In genomic region chr15:98853161-98853560, GRCh38 we compare ENCODE assay signal across 8 cellular contexts.
DNase-seq lines count a peak whose midpoint lies in the region; ATAC-seq, FAIRE-seq and TF ChIP-seq lines count a peak whose summit lies in the region.

No MANE protein-coding gene starts in this region.

- H2AFZ ChIP-seq in neuron (ENCODE audit: low read depth, low read length): no peak overlapping the region

- TF ChIP-seq CTCF in BJ (IDR thresholded peaks at IDR 0.05; ENCODE audit: insufficient read depth, low read depth, low read length) (no peak), RWPE1 (conservative IDR thresholded peaks at IDR 0.05; ENCODE audit: low read depth) (no peak)

- DNase-seq in BJ (ENCODE audit: low read depth) (peak; percentile 70), LoVo (ENCODE audit: low spot score) (peak; percentile 71), RWPE1 (ENCODE audit: low spot score) (no peak), frontal cortex (ENCODE audit: low spot score in 2 of 2) (peak; percentile 72), superior temporal gyrus (ENCODE audit: extremely low spot score) (peak; percentile 97)
- peak; percentile 80 for DNase-seq in activated naive CD4-positive, alpha-beta T cell treated with Interleukin-2 at 50 U/mL for 16 hours

- no peaks in the 10 kb centered on the region for H3K36me3 ChIP-seq in BJ (ENCODE audit: control insufficient read depth, insufficient read depth, low read length)
- H3K36me3 ChIP-seq in neuron (ENCODE audit: insufficient read depth, low read length): no peaks in the 10 kb centered on the region

- POLR2A ChIA-PET in BJ (lab: Charles Lee): no interaction called here
- POLR2A ChIA-PET in RWPE1 (lab: Yijun Ruan, JAX; ENCODE audit: low non-redundant PET): no interaction called here

- CTCF ChIA-PET in BJ (lab: Yijun Ruan, JAX): interaction anchor here (0.9 kb wide), 1 partner anchor 29 kb away, joined by 3 read pairs; no protein-coding TSS in a partner anchor
- CTCF ChIA-PET in RWPE1 (lab: Yijun Ruan, JAX): no interaction called here

- FAIRE-seq in frontal cortex (lab: Jason Lieb, UNC): no peak

- H3K4me3 ChIP-seq in BJ (ENCODE audit: low read depth, low read length): peak overlapping the region; percentile 55
- peak overlapping the region; percentile 62 for H3K4me3 ChIP-seq in neuron (ENCODE audit: low read length)

- peak overlapping the region; percentile 91 for H3K27ac ChIP-seq in RWPE1

- ATAC-seq in GM21390 (IDR thresholded peaks at IDR 0.05; ENCODE audit: unreplicated experiment): peak; percentile 26

- no peaks in the 10 kb centered on the region for H3K9me3 ChIP-seq in neuron (ENCODE audit: low read length)

- peaks cover 54% of the 10 kb centered on the region for H3K4me1 ChIP-seq in neuron (ENCODE audit: insufficient read depth, low read length)

- H3K27me3 ChIP-seq in BJ (ENCODE audit: control insufficient read depth, insufficient read depth, low read length) (no peaks in the 10 kb centered on the region), neuron (ENCODE audit: insufficient read depth, low read length) (no peaks in the 10 kb centered on the region)
